2 cellular contexts compared by ENCODE assay signal in genomic region chr12:79384551-79384950, GRCh38.
"Had no signal": no experiment of that assay in that cellular context is flagged by ENCODE, and none has a peak within 500 bp of the region (broad histone marks: within the 10 kb centered on the region; RNA-seq: fewer than 3 reads in every experiment).

No MANE protein-coding gene starts in this region.

- DNase-seq: GDM1, GF-D8 had no signal
